26 cellular contexts compared by ENCODE assay signal in genomic region chr7:141668853-141669252, GRCh38. TPM values are rescaled to one million over a fixed set of nuclear protein-coding genes. Genes with fewer than 3 reads are reported as not detected.
"Had no signal": no experiment of that assay in that cellular context is flagged by ENCODE, and none has a peak within 500 bp of the region (broad histone marks: within the 10 kb centered on the region; RNA-seq: fewer than 3 reads in every experiment).

No MANE protein-coding gene starts in this region.

- H3K4me3 Mint-ChIP-seq: activated CD4-positive, alpha-beta T cell treated with anti-CD3 and anti-CD28 coated beads for 36 hours had no signal

- H3K79me2 ChIP-seq: parathyroid adenoma had no signal

- H3K27me3 ChIP-seq: adrenal gland, breast epithelium, esophagus muscularis mucosa, gastroesophageal sphincter, heart left ventricle, neutrophil, SJSA1, spleen, tibial artery had no signal

- H3K27ac ChIP-seq: adrenal gland, breast epithelium, esophagus muscularis mucosa, gastroesophageal sphincter, heart left ventricle, neutrophil, parathyroid adenoma, SJSA1, spleen, tibial artery had no signal

- H3K27ac Mint-ChIP-seq: activated CD4-positive, alpha-beta T cell treated with anti-CD3 and anti-CD28 coated beads for 36 hours had no signal

- H3K36me3 ChIP-seq: breast epithelium, neutrophil had no signal

- ATAC-seq: activated CD4-positive, alpha-beta T cell treated with anti-CD3 and anti-CD28 coated beads for 36 hours; gastroesophageal sphincter; heart left ventricle; left ventricle myocardium superior; mucosa of descending colon had no signal

- H3K27me3 Mint-ChIP-seq: activated CD4-positive, alpha-beta T cell treated with anti-CD3 and anti-CD28 coated beads for 36 hours; naive B cell had no signal

- H3K9ac ChIP-seq: parathyroid adenoma had no signal

- H3K4me1 Mint-ChIP-seq: activated CD4-positive, alpha-beta T cell treated with anti-CD3 and anti-CD28 coated beads for 36 hours; naive B cell had no signal

- H2AFZ ChIP-seq: parathyroid adenoma had no signal

- H3K9me3 Mint-ChIP-seq: naive B cell had no signal

- H3K4me1 ChIP-seq: adrenal gland, breast epithelium, esophagus muscularis mucosa, gastroesophageal sphincter, parathyroid adenoma had no signal

- DNase-seq: activated CD4-positive, alpha-beta T cell treated with anti-CD3 and anti-CD28 coated beads for 36 hours; activated CD8-positive, alpha-beta memory T cell treated with anti-CD3 and anti-CD28 coated beads for 24 hours; activated CD8-positive, alpha-beta memory T cell treated with anti-CD3 and anti-CD28 coated beads, Interleukin-2, amount 50 U/mL, for 48 hours; activated naive CD4-positive, alpha-beta T cell treated with Interleukin-2 at 50 U/mL for 16 hours; adrenal gland; cerebellar nuclear complex; cortex of kidney; effector CD4-positive, alpha-beta T cell; heart left ventricle; left ventricle myocardium superior; mucosa of descending colon; naive B cell; spleen; stimulated activated CD4-positive, alpha-beta T cell treated with anti-CD3 and anti-CD28 coated beads, Interleukin-4, amount 100 ng/mL, for 4 hours; stimulated activated naive CD4-positive, alpha-beta T cell; substantia nigra; tibial artery had no signal

- H3K9me3 ChIP-seq: adrenal gland, breast epithelium, esophagus muscularis mucosa, gastroesophageal sphincter, mucosa of descending colon, neutrophil, SJSA1, spleen, tibial artery had no signal

- H3K4me3 ChIP-seq: adrenal gland, breast epithelium, esophagus muscularis mucosa, gastroesophageal sphincter, heart left ventricle, mucosa of descending colon, SJSA1, spleen, tibial artery had no signal

RNA-seq across cellular contexts. Expression of gene WEE2, which starts 39.3 kb away (rescaled TPM):
- total RNA-seq: activated CD4-positive, alpha-beta T cell treated with anti-CD3 and anti-CD28 coated beads for 36 hours; adrenal gland; astrocyte; breast epithelium; endothelial cell of umbilical vein; esophagus muscularis mucosa; gastroesophageal sphincter; left ventricle myocardium superior; mucosa of descending colon; SJSA1; spleen had no signal
- polyA plus RNA-seq: endothelial cell of umbilical vein, heart left ventricle, urinary bladder had no signal
